ENCODE assay signal across 23 cellular contexts in the genomic region with DNA sequence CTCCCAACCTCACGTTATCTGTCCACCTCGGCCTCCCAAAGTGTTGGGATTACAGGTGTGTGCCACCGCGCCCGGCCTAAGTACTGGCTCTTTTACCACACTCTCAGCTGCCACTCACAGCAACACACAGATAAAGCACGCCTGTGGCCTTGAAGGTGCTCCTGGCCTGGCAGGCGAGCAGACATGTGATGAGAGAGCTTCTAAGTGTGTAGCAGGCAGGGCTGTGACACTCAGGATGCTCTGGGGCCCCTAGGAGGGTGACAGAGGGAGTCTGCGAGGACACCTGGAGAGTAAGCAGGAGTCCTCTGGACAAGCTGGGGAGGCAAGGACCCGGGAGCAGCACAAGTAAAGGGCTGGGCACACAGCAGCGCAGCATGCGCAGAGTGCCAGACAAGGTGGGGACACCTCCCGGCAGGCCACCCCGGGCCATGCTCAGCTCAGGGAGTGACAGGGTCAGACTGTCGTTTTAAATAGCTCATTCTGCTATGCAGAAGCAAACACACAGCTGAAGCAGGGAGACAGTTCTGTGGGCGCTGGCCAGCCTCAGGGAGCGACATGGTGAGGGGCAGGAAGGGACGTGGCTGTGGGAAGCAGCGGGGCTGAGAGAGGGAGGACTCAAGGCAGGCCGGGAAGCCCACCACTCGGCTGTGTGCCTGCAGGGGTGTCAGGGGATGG.
"Had no signal": no experiment of that assay in that cellular context is flagged by ENCODE, and none has a peak within 500 bp of the region (broad histone marks: within the 10 kb centered on the region; RNA-seq: fewer than 3 reads in every experiment).

No MANE protein-coding gene starts in this region.

- H3K27ac ChIP-seq: ascending aorta, brain microvascular endothelial cell, colonic mucosa, epithelial cell of prostate, gastroesophageal sphincter, right lobe of liver, testis, vagina, WERI-Rb-1 had no signal

- H3K27ac Mint-ChIP-seq: activated CD8-positive, alpha-beta T cell treated with anti-CD3 and anti-CD28 coated beads, Interleukin-2, amount 10 ng/mL, durations not matched to agents 7 days and 5 days; activated T-helper 1 cell treated with anti-CD3 and anti-CD28 coated beads, Interleukin-12 subunit alpha, Interleukin-12 subunit beta, Interleukin-2, Interleukin-4 antibody, amounts not matched to agents 30 ng/mL and 10 ng/mL and 1 ng/mL, durations not matched to agents 14 hours and 24 hours and 36 hours; type B pancreatic cell had no signal

- H3K4me3 ChIP-seq: ascending aorta, colonic mucosa, gastroesophageal sphincter, right lobe of liver, testis, vagina had no signal

- H3K4me1 Mint-ChIP-seq: neural crest cell had no signal

- H3K27me3 ChIP-seq: ascending aorta, brain microvascular endothelial cell, colonic mucosa, gastroesophageal sphincter, right lobe of liver, testis, vagina had no signal

- H3K27me3 Mint-ChIP-seq: central memory CD8-positive, alpha-beta T cell; naive thymus-derived CD4-positive, alpha-beta T cell; type B pancreatic cell had no signal

- H3K4me3 Mint-ChIP-seq: activated CD8-positive, alpha-beta T cell treated with anti-CD3 and anti-CD28 coated beads, Interleukin-2, amount 10 ng/mL, durations not matched to agents 7 days and 5 days; activated T-helper 1 cell treated with anti-CD3 and anti-CD28 coated beads, Interleukin-12 subunit alpha, Interleukin-12 subunit beta, Interleukin-2, Interleukin-4 antibody, amounts not matched to agents 30 ng/mL and 10 ng/mL and 1 ng/mL, durations not matched to agents 14 hours and 24 hours and 36 hours; central memory CD8-positive, alpha-beta T cell; naive thymus-derived CD4-positive, alpha-beta T cell; neural crest cell; stimulated activated effector memory CD8-positive, alpha-beta T cell treated with anti-CD3 and anti-CD28 coated beads, Interleukin-12 subunit alpha, Interleukin-12 subunit beta, amount 100 ng/mL, for 72 hours; type B pancreatic cell had no signal

- DNase-seq: activated CD4-positive, alpha-beta T cell treated with anti-CD3 and anti-CD28 coated beads for 1 hour; activated CD4-positive, alpha-beta T cell treated with anti-CD3 and anti-CD28 coated beads, Interleukin-2, amount 50 U/mL, for 1 hour; activated CD8-positive, alpha-beta T cell treated with anti-CD3 and anti-CD28 coated beads, Interleukin-2, amount 10 ng/mL, durations not matched to agents 7 days and 5 days; activated gamma-delta T cell; brain microvascular endothelial cell; colonic mucosa; kidney; naive thymus-derived CD4-positive, alpha-beta T cell; right lobe of liver; small intestine; stimulated activated CD4-positive, alpha-beta T cell treated with anti-CD3 and anti-CD28 coated beads, Interleukin-2, amount 100 ng/mL, for 24 hours; testis; WERI-Rb-1 had no signal

- ATAC-seq: activated CD8-positive, alpha-beta T cell treated with anti-CD3 and anti-CD28 coated beads, Interleukin-2, amount 10 ng/mL, durations not matched to agents 7 days and 5 days; activated naive CD4-positive, alpha-beta T cell treated with anti-CD3 and anti-CD28 coated beads, Interleukin-2, amount 50 U/mL, for 72 hours; gastroesophageal sphincter; naive thymus-derived CD4-positive, alpha-beta T cell; right lobe of liver; stimulated activated effector memory CD8-positive, alpha-beta T cell treated with anti-CD3 and anti-CD28 coated beads, Interleukin-12 subunit alpha, Interleukin-12 subunit beta, amount 100 ng/mL, for 72 hours had no signal

- H3K36me3 Mint-ChIP-seq: activated naive CD4-positive, alpha-beta T cell treated with anti-CD3 and anti-CD28 coated beads, Interleukin-2, amount 50 U/mL, for 72 hours; type B pancreatic cell had no signal

- H3K36me3 ChIP-seq: ascending aorta, brain microvascular endothelial cell, colonic mucosa, gastroesophageal sphincter, right lobe of liver, vagina had no signal

- H3K9me3 Mint-ChIP-seq: activated naive CD4-positive, alpha-beta T cell treated with anti-CD3 and anti-CD28 coated beads, Interleukin-2, amount 50 U/mL, for 72 hours; activated T-helper 1 cell treated with anti-CD3 and anti-CD28 coated beads, Interleukin-12 subunit alpha, Interleukin-12 subunit beta, Interleukin-2, Interleukin-4 antibody, amounts not matched to agents 30 ng/mL and 10 ng/mL and 1 ng/mL, durations not matched to agents 14 hours and 24 hours and 36 hours; central memory CD8-positive, alpha-beta T cell; naive thymus-derived CD4-positive, alpha-beta T cell; neural crest cell; stimulated activated effector memory CD8-positive, alpha-beta T cell treated with anti-CD3 and anti-CD28 coated beads, Interleukin-12 subunit alpha, Interleukin-12 subunit beta, amount 100 ng/mL, for 72 hours; type B pancreatic cell had no signal

- H3K4me1 ChIP-seq: colonic mucosa had no signal

- H3K9me3 ChIP-seq: ascending aorta, colonic mucosa, gastroesophageal sphincter, right lobe of liver, testis, vagina had no signal
